ENCODE assay signal across 8 cellular contexts in genomic region chr9:107260437-107261081, GRCh38. TPM values are rescaled to one million over a fixed set of nuclear protein-coding genes. Genes with fewer than 3 reads are reported as not detected.
DNase-seq lines count a peak whose midpoint lies in the region; ATAC-seq and TF ChIP-seq lines count a peak whose summit lies in the region.

No MANE protein-coding gene starts in this region.

- DNase-seq in NCI-H1436 (lab: John Stamatoyannopoulos, UW) (peak; percentile 22), NCI-H1436 treated with DMSO at 0.1 percent for 48 hours (lab: John Stamatoyannopoulos, UW) (no peak), Panc1 (ENCODE audit: low read depth, low spot score) (no peak), sciatic nerve (ENCODE audit: low spot score) (no peak), SHP77 (lab: John Stamatoyannopoulos, UW) (no peak), SK-N-DZ (ENCODE audit: low spot score) (no peak)
- no peak for DNase-seq in activated CD4-positive, alpha-beta T cell treated with anti-CD3 and anti-CD28 coated beads, Interleukin-2, amount 50 U/mL, for 4 hours

- intact Hi-C loops in Panc1 (cut with micrococcal nuclease; ENCODE audit: unreplicated experiment), result no loop called here
- intact Hi-C loops in sciatic nerve (cut with DNase I), result no loop called here

- no peaks in the 10 kb centered on the region for H3K9me3 ChIP-seq in Panc1 (ENCODE audit: control insufficient read depth, insufficient read depth, low read depth, low read length)

- POLR2A ChIA-PET in Panc1 (lab: Charles Lee), result interaction anchor here (0.6 kb wide), 3 partner anchors 11 to 50 kb away, joined by 3 to 9 read pairs (median 5); no protein-coding TSS in a partner anchor

- in situ Hi-C loops in Panc1 (cut with HindIII; ENCODE audit: low pct_unique_long_range_greater_than_20kb, low sequenced_read_pairs), result no loop called here

- no peaks in the 10 kb centered on the region for H3K4me1 ChIP-seq in Panc1 (ENCODE audit: control insufficient read depth, insufficient read depth, low read length)

- BruUV-seq in Panc1 (replicated peaks; lab: Mats Ljungman, UMichigan), result no TSS peak

- CTCF ChIA-PET in Panc1 (lab: Charles Lee), result interaction anchor here (1.1 kb wide), 1 partner anchor 10 kb away, joined by 3 read pairs; no protein-coding TSS in a partner anchor

- H3K27ac ChIP-seq in Panc1 (ENCODE audit: low read length), result peak overlapping the region; percentile 39; the same call in 1 of the 2 replicates

- no peaks in the 10 kb centered on the region for H3K36me3 ChIP-seq in Panc1 (ENCODE audit: control insufficient read depth, insufficient read depth, low read length)

- ATAC-seq in HG03045 (IDR thresholded peaks at IDR 0.05; ENCODE audit: unreplicated experiment), result peak; percentile 98
- ATAC-seq in Panc1, result peak; percentile 87
- ATAC-seq in sciatic nerve, result peak; percentile 62

- H3K27me3 ChIP-seq in Panc1 (ENCODE audit: control insufficient read depth, insufficient read depth, low read length), result no peaks in the 10 kb centered on the region

- TF ChIP-seq CTCF in Panc1 (IDR thresholded peaks at IDR 0.05), result no peak

- H3K4me3 ChIP-seq in Panc1 (ENCODE audit: low read depth in 2 of 2, low read length in 2 of 2), result no peak overlapping the region

RNA-seq across cellular contexts. Expression of gene RAD23B, which starts 22.5 kb away (rescaled TPM):
- total RNA-seq in Panc1 (2021; ENCODE audit: unreplicated experiment) (114 TPM), sciatic nerve (83.4 TPM)
- polyA plus RNA-seq in Panc1 (2012; ENCODE audit: insufficient read length), result 100 TPM
- 83.9 and 102 TPM in 2 replicates for polyA plus RNA-seq in SK-N-DZ (2014; cell fraction: cytosol; rRNA removed)
- 25.5 and 29.9 TPM in 2 replicates for polyA plus RNA-seq in SK-N-DZ (2014; cell fraction: nucleus; rRNA removed)
